In genomic region chr19:16022681-16023557, GRCh38 we compare ENCODE assay signal across 17 cellular contexts.
"Had no signal": no experiment of that assay in that cellular context is flagged by ENCODE, and none has a peak within 500 bp of the region (broad histone marks: within the 10 kb centered on the region; RNA-seq: fewer than 3 reads in every experiment).

No MANE protein-coding gene starts in this region.

- ATAC-seq: activated CD4-positive, CD25-positive, alpha-beta regulatory T cell treated with anti-CD3 and anti-CD28 coated beads, Interleukin-2, amount 50 U/mL, for 24 hours; activated CD8-positive, alpha-beta T cell treated with anti-CD3 and anti-CD28 coated beads, Interleukin-2, amount 10 ng/mL, durations not matched to agents 7 days and 5 days; heart left ventricle; lower lobe of right lung; sciatic nerve; T-cell had no signal

- H3K9me3 ChIP-seq: heart left ventricle, lower lobe of right lung had no signal

- DNase-seq: activated CD4-positive, alpha-beta T cell treated with anti-CD3 and anti-CD28 coated beads, Interleukin-2, amount 50 U/mL, for 1 hour; activated CD8-positive, alpha-beta T cell treated with anti-CD3 and anti-CD28 coated beads, Interleukin-2, amount 10 ng/mL, durations not matched to agents 7 days and 5 days; amniotic stem cell; cerebellar nuclear complex; cortex of kidney; heart left ventricle; lower lobe of right lung; mesendoderm; naive B cell; occipital lobe; small intestine; stimulated activated CD8-positive, alpha-beta memory T cell treated with anti-CD3 and anti-CD28 coated beads, Interleukin-4, amount 100 ng/mL, for 48 hours; stimulated activated naive CD4-positive, alpha-beta T cell had no signal

- H3K4me1 ChIP-seq: heart left ventricle, lower lobe of right lung had no signal

- H3K4me3 ChIP-seq: heart left ventricle, lower lobe of right lung had no signal

- H3K36me3 ChIP-seq: heart left ventricle, lower lobe of right lung had no signal

- H3K27me3 ChIP-seq: heart left ventricle had no signal

- H3K27ac ChIP-seq: heart left ventricle, lower lobe of right lung, VCaP had no signal
